ENCODE assay signal across 1 cellular context in the genomic region with DNA sequence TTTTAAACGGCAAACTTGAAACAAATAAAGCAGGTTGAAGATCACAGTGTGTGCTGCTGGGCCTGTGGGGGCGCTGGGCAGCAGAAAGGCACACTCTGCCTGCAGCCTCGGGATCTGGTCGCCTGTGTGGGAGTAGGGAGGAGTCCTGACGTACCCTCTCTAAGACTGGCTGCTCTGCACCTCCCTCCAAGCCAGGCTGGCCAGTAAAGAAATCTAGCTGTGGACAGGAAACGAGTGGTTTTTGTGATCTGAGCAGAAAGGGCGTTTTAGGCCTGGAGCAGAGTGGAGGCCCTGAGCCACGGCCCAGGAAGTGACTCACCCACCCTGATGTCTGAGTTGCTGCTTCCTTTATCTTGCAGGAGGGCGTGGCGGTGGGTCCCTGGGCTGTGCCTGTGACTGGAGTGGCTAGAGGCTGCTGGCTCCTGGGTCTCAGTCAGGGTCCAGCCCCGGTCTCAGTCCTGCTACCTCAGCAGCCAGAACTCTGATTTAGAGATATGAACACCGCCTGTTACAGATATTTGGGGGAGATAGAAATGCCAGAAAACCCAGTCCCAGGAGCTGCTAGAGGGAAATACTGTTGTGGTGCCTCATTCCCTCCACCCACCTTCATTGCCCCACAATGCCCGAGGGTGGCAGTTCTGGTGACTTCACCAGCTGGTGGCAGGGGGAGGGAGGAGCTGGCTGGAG.
A peak's percentile ranks its signal among the peaks of the same experiment; 100 is the strongest.
TF ChIP-seq lines count a peak whose summit lies in the region.

No MANE protein-coding gene starts in this region.

TF ChIP-seq in HEK293, 187 proteins besides CTCF, POLR2A, EP300 and RAD21 (continued from another document and continues in another):
- TF ChIP-seq, protein P1, sequence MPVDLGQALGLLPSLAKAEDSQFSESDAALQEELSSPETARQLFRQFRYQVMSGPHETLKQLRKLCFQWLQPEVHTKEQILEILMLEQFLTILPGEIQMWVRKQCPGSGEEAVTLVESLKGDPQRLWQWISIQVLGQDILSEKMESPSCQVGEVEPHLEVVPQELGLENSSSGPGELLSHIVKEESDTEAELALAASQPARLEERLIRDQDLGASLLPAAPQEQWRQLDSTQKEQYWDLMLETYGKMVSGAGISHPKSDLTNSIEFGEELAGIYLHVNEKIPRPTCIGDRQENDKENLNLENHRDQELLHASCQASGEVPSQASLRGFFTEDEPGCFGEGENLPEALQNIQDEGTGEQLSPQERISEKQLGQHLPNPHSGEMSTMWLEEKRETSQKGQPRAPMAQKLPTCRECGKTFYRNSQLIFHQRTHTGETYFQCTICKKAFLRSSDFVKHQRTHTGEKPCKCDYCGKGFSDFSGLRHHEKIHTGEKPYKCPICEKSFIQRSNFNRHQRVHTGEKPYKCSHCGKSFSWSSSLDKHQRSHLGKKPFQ (tag by site-specific recombination; IDR thresholded peaks at IDR 0.05): no peak
- no peak for TF ChIP-seq HOXA7 (CRISPR knock-in tag; IDR thresholded peaks at IDR 0.05; ENCODE audit: borderline replicate concordance)
- no peak for TF ChIP-seq ZNF624 (tag by site-specific recombination; IDR thresholded peaks at IDR 0.05)
- no peak for TF ChIP-seq HOXC10 (CRISPR knock-in tag; IDR thresholded peaks at IDR 0.05)
- no peak for TF ChIP-seq ZNF16 (tag by site-specific recombination; IDR thresholded peaks at IDR 0.05; ENCODE audit: low read depth)
- TF ChIP-seq GLI4 (tag by site-specific recombination; IDR thresholded peaks at IDR 0.05): no peak
- TF ChIP-seq ZBTB1 (tag by site-specific recombination; IDR thresholded peaks at IDR 0.05): no peak
- TF ChIP-seq ZNF654 (tag by site-specific recombination; IDR thresholded peaks at IDR 0.05; ENCODE audit: low read depth): no peak
- TF ChIP-seq ZNF707 (tag by site-specific recombination; IDR thresholded peaks at IDR 0.05): no peak
- TF ChIP-seq GFI1B (tag by site-specific recombination; IDR thresholded peaks at IDR 0.05): no peak
- TF ChIP-seq ZNF626 (tag by site-specific recombination; IDR thresholded peaks at IDR 0.05): no peak
- peak; percentile 75 for TF ChIP-seq PATZ1 (tag by site-specific recombination; IDR thresholded peaks at IDR 0.05)
- peak; percentile 62; the same call in 1 of the 2 replicates for TF ChIP-seq ZNF394 (tag by site-specific recombination; IDR thresholded peaks at IDR 0.05; ENCODE audit: borderline replicate concordance)
- TF ChIP-seq ZNF510 (tag by site-specific recombination; IDR thresholded peaks at IDR 0.05; ENCODE audit: insufficient replicate concordance): no peak
- TF ChIP-seq ZNF391 (tag by site-specific recombination; IDR thresholded peaks at IDR 0.05; ENCODE audit: borderline replicate concordance, low read depth): no peak
- TF ChIP-seq, protein P2, sequence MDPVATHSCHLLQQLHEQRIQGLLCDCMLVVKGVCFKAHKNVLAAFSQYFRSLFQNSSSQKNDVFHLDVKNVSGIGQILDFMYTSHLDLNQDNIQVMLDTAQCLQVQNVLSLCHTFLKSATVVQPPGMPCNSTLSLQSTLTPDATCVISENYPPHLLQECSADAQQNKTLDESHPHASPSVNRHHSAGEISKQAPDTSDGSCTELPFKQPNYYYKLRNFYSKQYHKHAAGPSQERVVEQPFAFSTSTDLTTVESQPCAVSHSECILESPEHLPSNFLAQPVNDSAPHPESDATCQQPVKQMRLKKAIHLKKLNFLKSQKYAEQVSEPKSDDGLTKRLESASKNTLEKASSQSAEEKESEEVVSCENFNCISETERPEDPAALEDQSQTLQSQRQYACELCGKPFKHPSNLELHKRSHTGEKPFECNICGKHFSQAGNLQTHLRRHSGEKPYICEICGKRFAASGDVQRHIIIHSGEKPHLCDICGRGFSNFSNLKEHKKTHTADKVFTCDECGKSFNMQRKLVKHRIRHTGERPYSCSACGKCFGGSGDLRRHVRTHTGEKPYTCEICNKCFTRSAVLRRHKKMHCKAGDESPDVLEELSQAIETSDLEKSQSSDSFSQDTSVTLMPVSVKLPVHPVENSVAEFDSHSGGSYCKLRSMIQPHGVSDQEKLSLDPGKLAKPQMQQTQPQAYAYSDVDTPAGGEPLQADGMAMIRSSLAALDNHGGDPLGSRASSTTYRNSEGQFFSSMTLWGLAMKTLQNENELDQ (tag by site-specific recombination; IDR thresholded peaks at IDR 0.05; ENCODE audit: low read depth): no peak
- TF ChIP-seq ZNF404 (tag by site-specific recombination; IDR thresholded peaks at IDR 0.05): no peak
- no peak for TF ChIP-seq ZNF664 (tag by site-specific recombination; IDR thresholded peaks at IDR 0.05)
- no peak for TF ChIP-seq ZNF121 (tag by site-specific recombination; IDR thresholded peaks at IDR 0.05)
- no peak for TF ChIP-seq ZNF302 (tag by site-specific recombination; IDR thresholded peaks at IDR 0.05; ENCODE audit: low read depth)
- TF ChIP-seq ZNF132 (tag by site-specific recombination; IDR thresholded peaks at IDR 0.05; ENCODE audit: borderline replicate concordance): no peak
- 0 out of 2 replicates have a peak, but pooled peaks have one; percentile 15 for TF ChIP-seq IKZF3 (tag by site-specific recombination; IDR thresholded peaks at IDR 0.05)
- peak; percentile 60; the same call in 1 of the 2 replicates for TF ChIP-seq ZNF76 (tag by site-specific recombination; IDR thresholded peaks at IDR 0.05; ENCODE audit: borderline replicate concordance, low read depth)
- TF ChIP-seq ZNF324 (tag by site-specific recombination; IDR thresholded peaks at IDR 0.05): peak; percentile 49; the same call in 1 of the 2 replicates
- TF ChIP-seq GLI2 (tag by site-specific recombination; IDR thresholded peaks at IDR 0.05; ENCODE audit: borderline replicate concordance, low read depth): no peak
- TF ChIP-seq ZNF48 (tag by site-specific recombination; IDR thresholded peaks at IDR 0.05): no peak
- peak; percentile 97 for TF ChIP-seq ZNF341 (tag by site-specific recombination; IDR thresholded peaks at IDR 0.05; ENCODE audit: low read depth)
- no peak; the same call in none of the 2 replicates for TF ChIP-seq ZSCAN30 (tag by site-specific recombination; IDR thresholded peaks at IDR 0.05)
- no peak for TF ChIP-seq ZNF555 (tag by site-specific recombination; conservative IDR thresholded peaks at IDR 0.05)
- TF ChIP-seq ZNF518A (tag by site-specific recombination; conservative IDR thresholded peaks at IDR 0.05; ENCODE audit: low read depth): peak; percentile 79
- TF ChIP-seq, protein P3, sequence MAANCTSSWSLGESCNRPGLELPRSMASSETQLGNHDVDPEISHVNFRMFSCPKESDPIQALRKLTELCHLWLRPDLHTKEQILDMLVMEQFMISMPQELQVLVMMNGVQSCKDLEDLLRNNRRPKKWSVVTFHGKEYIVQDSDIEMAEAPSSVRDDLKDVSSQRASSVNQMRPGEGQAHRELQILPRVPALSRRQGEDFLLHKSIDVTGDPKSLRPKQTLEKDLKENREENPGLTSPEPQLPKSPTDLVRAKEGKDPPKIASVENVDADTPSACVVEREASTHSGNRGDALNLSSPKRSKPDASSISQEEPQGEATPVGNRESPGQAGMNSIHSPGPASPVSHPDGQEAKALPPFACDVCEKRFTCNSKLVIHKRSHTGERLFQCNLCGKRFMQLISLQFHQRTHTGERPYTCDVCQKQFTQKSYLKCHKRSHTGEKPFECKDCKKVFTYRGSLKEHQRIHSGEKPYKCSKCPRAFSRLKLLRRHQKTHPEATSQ (tag by site-specific recombination; IDR thresholded peaks at IDR 0.05): no peak
- no peak; the same call in 1 of the 2 replicates for TF ChIP-seq ZNF501 (tag by site-specific recombination; IDR thresholded peaks at IDR 0.05)
- TF ChIP-seq ZNF416 (tag by site-specific recombination; IDR thresholded peaks at IDR 0.05): no peak
- no peak for TF ChIP-seq YY1 (tag by site-specific recombination; IDR thresholded peaks at IDR 0.05)
- no peak for TF ChIP-seq ZNF157 (tag by site-specific recombination; IDR thresholded peaks at IDR 0.05)
- TF ChIP-seq ZNF600 (tag by site-specific recombination; IDR thresholded peaks at IDR 0.05): peak; percentile 99
- TF ChIP-seq ZNF211 (tag by site-specific recombination; IDR thresholded peaks at IDR 0.05; ENCODE audit: low read depth): no peak
- TF ChIP-seq ZNF610 (tag by site-specific recombination; IDR thresholded peaks at IDR 0.05; ENCODE audit: borderline replicate concordance): no peak
- peak; percentile 94 for TF ChIP-seq ZBTB17 (tag by site-specific recombination; IDR thresholded peaks at IDR 0.05)
- no peak for TF ChIP-seq ZNF266 (tag by site-specific recombination; IDR thresholded peaks at IDR 0.05; ENCODE audit: low read depth)
- no peak for TF ChIP-seq ZNF140 (tag by site-specific recombination; IDR thresholded peaks at IDR 0.05)
- TF ChIP-seq ZNF571 (tag by site-specific recombination; IDR thresholded peaks at IDR 0.05): no peak
- no peak; the same call in 1 of the 2 replicates for TF ChIP-seq ZNF449 (tag by site-specific recombination; IDR thresholded peaks at IDR 0.05)
- TF ChIP-seq ZNF544 (tag by site-specific recombination; IDR thresholded peaks at IDR 0.05): no peak
- TF ChIP-seq ZNF558 (tag by site-specific recombination; IDR thresholded peaks at IDR 0.05): no peak
- TF ChIP-seq ZNF362 (tag by site-specific recombination; IDR thresholded peaks at IDR 0.05): no peak
- TF ChIP-seq ZXDB (tag by site-specific recombination; IDR thresholded peaks at IDR 0.05): peak; percentile 86
- TF ChIP-seq ZSCAN23 (tag by site-specific recombination; IDR thresholded peaks at IDR 0.05): no peak
